ENCODE assay signal across 1 cellular context in genomic region chr1:116909511-116910378, GRCh38.
TF ChIP-seq lines count a peak whose summit lies in the region.

Gene PTGFRN, plus strand, starts transcription at chr1:116909916. Its CDS starts 288 bp downstream, at chr1:116910204.

TF ChIP-seq in K562, 482 proteins besides CTCF, POLR2A, EP300 and RAD21 (continued from another document and continues in another):
- TF ChIP-seq ZBTB49 (CRISPR knock-in tag; IDR thresholded peaks at IDR 0.05; ENCODE audit: borderline replicate concordance), result no peak
- peak; percentile 51; the same call in 1 of the 2 replicates for TF ChIP-seq ARID1B (IDR thresholded peaks at IDR 0.05)
- no peak for TF ChIP-seq LARP7 (IDR thresholded peaks at IDR 0.05)
- no peak for TF ChIP-seq TCF7L2 (IDR thresholded peaks at IDR 0.05; ENCODE audit: low read depth, low read length)
- TF ChIP-seq ZNF398 (CRISPR knock-in tag; IDR thresholded peaks at IDR 0.05), result no peak
- no peak for TF ChIP-seq XRCC3 (IDR thresholded peaks at IDR 0.05)
- TF ChIP-seq CHAMP1 (IDR thresholded peaks at IDR 0.05), result no peak
- no peak for TF ChIP-seq PBX2 (CRISPR knock-in tag; IDR thresholded peaks at IDR 0.05; ENCODE audit: low read depth)
- no peak for TF ChIP-seq PBX2 (tag; conservative IDR thresholded peaks at IDR 0.05; ENCODE audit: low read depth)
- no peak for TF ChIP-seq ZNF354B (CRISPR knock-in tag; IDR thresholded peaks at IDR 0.05)
- no peak for TF ChIP-seq ZNF197 (CRISPR knock-in tag; IDR thresholded peaks at IDR 0.05; ENCODE audit: low read depth)
- no peak for TF ChIP-seq USF2 (CRISPR knock-in tag; IDR thresholded peaks at IDR 0.05)
- no peak for TF ChIP-seq ZNF668 (CRISPR knock-in tag; IDR thresholded peaks at IDR 0.05)
- TF ChIP-seq PHF21A (IDR thresholded peaks at IDR 0.05; ENCODE audit: borderline replicate concordance, low read depth), result 0 out of 2 replicates have a peak, but pooled peaks have one; percentile 40
- TF ChIP-seq HMGN3 (IDR thresholded peaks at IDR 0.05; ENCODE audit: borderline replicate concordance, extremely low read depth, insufficient read length, low read depth, low read length), result peak; percentile 35
- no peak for TF ChIP-seq NFYB (IDR thresholded peaks at IDR 0.05; ENCODE audit: extremely low read depth, insufficient read length)
- no peak for TF ChIP-seq MYBL2 (IDR thresholded peaks at IDR 0.05; ENCODE audit: low read depth)
- TF ChIP-seq MYBL2 (CRISPR knock-in tag; IDR thresholded peaks at IDR 0.05; ENCODE audit: borderline replicate concordance), result no peak
- TF ChIP-seq MEF2D (tag; conservative IDR thresholded peaks at IDR 0.05; ENCODE audit: low read depth), result no peak
- no peak for TF ChIP-seq ZNF347 (CRISPR knock-in tag; IDR thresholded peaks at IDR 0.05; ENCODE audit: low read depth)
- peak; percentile 78 to 81 for TF ChIP-seq NRF1 (conservative IDR thresholded peaks at IDR 0.05 in 1 of 2, IDR thresholded peaks at IDR 0.05 in 1 of 2)
- TF ChIP-seq NBN (IDR thresholded peaks at IDR 0.05; ENCODE audit: low read depth), result no peak
- TF ChIP-seq ZBTB1 (CRISPR knock-in tag; IDR thresholded peaks at IDR 0.05; ENCODE audit: borderline replicate concordance, low read depth), result 0 out of 2 replicates have a peak, but pooled peaks have one; percentile 17
- TF ChIP-seq TCF7 (IDR thresholded peaks at IDR 0.05; ENCODE audit: borderline replicate concordance), result 0 out of 2 replicates have a peak, but pooled peaks have one; percentile 33
- no peak for TF ChIP-seq SIX5 (IDR thresholded peaks at IDR 0.05; ENCODE audit: borderline replicate concordance in 1 of 2, insufficient read depth in 1 of 2, low read depth in 1 of 2, low read length in 2 of 2)
- TF ChIP-seq KDM5B (IDR thresholded peaks at IDR 0.05; ENCODE audit: insufficient replicate concordance, low read depth, low read length), result peak; percentile 53
- no peak; the same call in 1 of the 2 replicates for TF ChIP-seq FOXP1 (CRISPR knock-in tag; IDR thresholded peaks at IDR 0.05)
- TF ChIP-seq ZNF224 (CRISPR knock-in tag; IDR thresholded peaks at IDR 0.05), result no peak
- TF ChIP-seq ZBED1 (IDR thresholded peaks at IDR 0.05), result 0 out of 2 replicates have a peak, but pooled peaks have one; percentile 28
- peak; percentile 81 for TF ChIP-seq ZBTB17 (CRISPR knock-in tag; IDR thresholded peaks at IDR 0.05)
- no peak for TF ChIP-seq ZNF407 (IDR thresholded peaks at IDR 0.05; ENCODE audit: low read depth)
- TF ChIP-seq CUX1 (CRISPR knock-in tag; IDR thresholded peaks at IDR 0.05), result no peak
- TF ChIP-seq BMI1 (IDR thresholded peaks at IDR 0.05; ENCODE audit: low read length), result no peak
- peak; percentile 14; the same call in 1 of the 2 replicates for TF ChIP-seq BRD4 (IDR thresholded peaks at IDR 0.05)
- TF ChIP-seq SIN3B (IDR thresholded peaks at IDR 0.05; ENCODE audit: low read depth), result peak; percentile 44
